ENCODE assay signal across 25 cellular contexts in the genomic region with DNA sequence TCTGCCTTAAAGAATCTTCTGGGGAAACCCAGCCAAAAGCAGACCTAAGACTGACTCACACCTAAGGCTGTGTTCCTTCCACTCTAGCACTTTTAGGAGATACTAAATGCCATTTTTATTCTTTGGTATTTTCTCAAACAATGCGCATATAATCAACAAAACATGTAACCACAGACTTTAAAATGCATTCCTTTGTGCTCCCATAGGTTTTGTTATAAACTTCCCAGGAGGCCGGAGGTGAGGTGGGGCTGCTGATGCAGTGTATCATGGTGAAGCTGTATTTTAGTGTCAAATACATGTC.
"Had no signal": no experiment of that assay in that cellular context is flagged by ENCODE, and none has a peak within 500 bp of the region (broad histone marks: within the 10 kb centered on the region; RNA-seq: fewer than 3 reads in every experiment).

No MANE protein-coding gene starts in this region.

- H3K36me3 Mint-ChIP-seq: activated naive CD4-positive, alpha-beta T cell treated with anti-CD3 and anti-CD28 coated beads, Interleukin-2, amount 50 U/mL, for 24 hours had no signal

- H3K9me3 Mint-ChIP-seq: activated naive CD4-positive, alpha-beta T cell treated with anti-CD3 and anti-CD28 coated beads, Interleukin-2, amount 50 U/mL, for 24 hours had no signal

- ATAC-seq: activated CD4-positive, CD25-positive, alpha-beta regulatory T cell treated with anti-CD3 and anti-CD28 coated beads, Interleukin-2, amount 50 U/mL, for 24 hours; activated CD8-positive, alpha-beta T cell treated with anti-CD3 and anti-CD28 coated beads, Interleukin-2, amount 10 ng/mL, durations not matched to agents 7 days and 5 days; PC-3; SK-N-SH treated with all-trans-retinoic acid at 6 μM for 48 hours had no signal

- H3K36me3 ChIP-seq: ascending aorta, breast epithelium, SJSA1 had no signal

- DNase-seq: activated CD4-positive, alpha-beta T cell treated with anti-CD3 and anti-CD28 coated beads for 48 hours; activated CD4-positive, alpha-beta T cell treated with anti-CD3 and anti-CD28 coated beads, Interleukin-2, amount 50 U/mL, for 4 hours; activated CD8-positive, alpha-beta memory T cell treated with anti-CD3 and anti-CD28 coated beads, Interleukin-2, amount 50 U/mL, for 48 hours; activated CD8-positive, alpha-beta T cell treated with anti-CD3 and anti-CD28 coated beads, Interleukin-2, amount 10 ng/mL, durations not matched to agents 7 days and 5 days; activated effector memory CD4-positive, alpha-beta T cell treated with Interleukin-2 at 50 U/mL for 16 hours; activated naive CD4-positive, alpha-beta T cell; activated T-cell treated with anti-CD3 and anti-CD28 coated beads, Interleukin-2, amount 50 U/mL, for 1 hour; amniotic stem cell; caudate nucleus; MM.1S; NCI-H1105; NCI-H1436; NCI-H1694 treated with DMSO at 0.1 percent for 48 hours; NCI-H2029 treated with DMSO at 0.1 percent for 48 hours; NCI-H510A treated with DMSO at 0.1 percent for 48 hours; PC-3; SHP77; SW 1271 had no signal

- H3K4me1 Mint-ChIP-seq: activated naive CD4-positive, alpha-beta T cell treated with anti-CD3 and anti-CD28 coated beads, Interleukin-2, amount 50 U/mL, for 24 hours had no signal

- H3K27me3 Mint-ChIP-seq: activated naive CD4-positive, alpha-beta T cell treated with anti-CD3 and anti-CD28 coated beads, Interleukin-2, amount 50 U/mL, for 24 hours had no signal

- H3K4me3 Mint-ChIP-seq: activated CD8-positive, alpha-beta T cell treated with anti-CD3 and anti-CD28 coated beads, Interleukin-2, amount 10 ng/mL, durations not matched to agents 7 days and 5 days; activated naive CD4-positive, alpha-beta T cell treated with anti-CD3 and anti-CD28 coated beads, Interleukin-2, amount 50 U/mL, for 24 hours; T-helper 2 cell treated with Interferon-gamma antibody and Interleukin-4, amounts not matched to agents 5 μg/mL and 100 μg/mL, for 36 hours had no signal

- H3K9me3 ChIP-seq: ascending aorta, breast epithelium, SJSA1 had no signal

- H3K27me3 ChIP-seq: ascending aorta, breast epithelium, SJSA1 had no signal

- H3K27ac Mint-ChIP-seq: activated CD8-positive, alpha-beta T cell treated with anti-CD3 and anti-CD28 coated beads, Interleukin-2, amount 10 ng/mL, durations not matched to agents 7 days and 5 days; activated naive CD4-positive, alpha-beta T cell treated with anti-CD3 and anti-CD28 coated beads, Interleukin-2, amount 50 U/mL, for 24 hours; T-helper 2 cell treated with Interferon-gamma antibody and Interleukin-4, amounts not matched to agents 5 μg/mL and 100 μg/mL, for 36 hours had no signal

- H3K4me3 ChIP-seq: ascending aorta, breast epithelium, SJSA1 had no signal
